8 cellular contexts compared by ENCODE assay signal in genomic region chr6:129370268-129370916, GRCh38.
DNase-seq lines count a peak whose midpoint lies in the region; ATAC-seq and TF ChIP-seq lines count a peak whose summit lies in the region.

No MANE protein-coding gene starts in this region.

- peak; percentile 33 for DNase-seq in Right ventricle myocardium superior
- no peak for DNase-seq in cardiac septum (ENCODE audit: low spot score)
- peak; percentile 23 for DNase-seq in Jurkat, Clone E6-1 (ENCODE audit: low read depth, low spot score)
- peak in 26 of 34 experiments; percentile 3 to 46 (median 30) for DNase-seq in T-cell
- peak; percentile 70 for DNase-seq in brain microvascular endothelial cell
- DNase-seq in kidney glomerular epithelial cell (lab: John Stamatoyannopoulos, UW), result peak; percentile 31
- DNase-seq in stimulated activated CD4-positive, alpha-beta T cell treated with anti-CD3 and anti-CD28 coated beads, TNF-alpha, amount 100 ng/mL, for 4 hours (ENCODE audit: low read depth in 3 of 3), result peak; percentile 8 to 10 (median 8)

- H3K27ac Mint-ChIP-seq in T-cell, result no peak overlapping the region

- no peaks in the 10 kb centered on the region for H3K9me3 Mint-ChIP-seq in T-cell

- peak; percentile 67 for TF ChIP-seq CTCF in brain microvascular endothelial cell (IDR thresholded peaks at IDR 0.05; ENCODE audit: low read depth, low read length, missing control alignments)

- peak overlapping the region in 2 of 3 donors; percentile 18 to 45 for H3K4me3 Mint-ChIP-seq in T-cell

- ATAC-seq in Right ventricle myocardium superior (ENCODE audit: poor library complexity), result peak; percentile 68
- peak in 2 of 4 experiments; percentile 38 for ATAC-seq in T-cell (replicated peaks in 1 of 4)
- ATAC-seq in GM19328 (IDR thresholded peaks at IDR 0.05; ENCODE audit: unreplicated experiment), result no peak

- H3K27ac ChIP-seq in brain microvascular endothelial cell, result no peak overlapping the region

- POLR2A ChIA-PET in T-cell (lab: Charles Lee), result no interaction called here

- no peaks in the 10 kb centered on the region for H3K36me3 ChIP-seq in brain microvascular endothelial cell (replicated peaks)

- intact Hi-C loops in Right ventricle myocardium superior (cut with DNase I), result no loop called here
- intact Hi-C loops in cardiac septum (cut with DNase I), result no loop called here

- in situ Hi-C loops in brain microvascular endothelial cell (cut with HindIII; ENCODE audit: low pct_ligation_motif_present, low sequenced_read_pairs), result no loop called here

- no peaks in the 10 kb centered on the region for H3K27me3 Mint-ChIP-seq in T-cell

- no peak overlapping the region for H3K4me3 ChIP-seq in Jurkat, Clone E6-1 (ENCODE audit: low read length)
- peak overlapping the region; percentile 38 for H3K4me3 ChIP-seq in brain microvascular endothelial cell (ENCODE audit: low read depth, low read length)

- no peaks in the 10 kb centered on the region for H3K36me3 Mint-ChIP-seq in T-cell

- H3K4me1 Mint-ChIP-seq in T-cell, result peaks cover 0 to 17% (median 12%) of the 10 kb centered on the region in 3 donors

- CTCF ChIA-PET in T-cell (lab: Charles Lee), result interaction anchor here (0.6 to 1.7 kb wide), 12 partner anchors 10 to 1764 kb away, joined by 3 to 9 read pairs (median 3); no protein-coding TSS in a partner anchor

- H3K27me3 ChIP-seq in brain microvascular endothelial cell (replicated peaks), result no peaks in the 10 kb centered on the region
